Comparison of ENCODE assay signal across 13 cellular contexts in genomic region chr1:10901894-10902805, GRCh38.
DNase-seq lines count a peak whose midpoint lies in the region; ATAC-seq lines count a peak whose summit lies in the region.
"Had no signal": no experiment of that assay in that cellular context is flagged by ENCODE, and none has a peak within 500 bp of the region (broad histone marks: within the 10 kb centered on the region; RNA-seq: fewer than 3 reads in every experiment).

No MANE protein-coding gene starts in this region.

- intact Hi-C loops in posterior vena cava (cut with DNase I): no loop called here

- H3K27ac ChIP-seq in epithelial cell of prostate: peak overlapping the region; percentile 100

- ATAC-seq in HG02798 (IDR thresholded peaks at IDR 0.05; ENCODE audit: poor library complexity, unreplicated experiment): no peak
- no peak for ATAC-seq in GM21423 (IDR thresholded peaks at IDR 0.05; ENCODE audit: unreplicated experiment)
- ATAC-seq: activated T-helper 17 cell treated with anti-CD3 and anti-CD28 coated beads, Interleukin-2, amount 50 U/mL, for 72 hours had no signal

- peak; percentile 12 for DNase-seq in D341Med (ENCODE audit: low spot score)
- peak; percentile 14 for DNase-seq in NCI-H226
- no peak for DNase-seq in epithelial cell of prostate (ENCODE audit: low read depth, low spot score)
- DNase-seq in posterior vena cava (ENCODE audit: low spot score): peak; percentile 38
- DNase-seq in NCI-H2081 treated with DMSO at 0.1 percent for 48 hours (lab: John Stamatoyannopoulos, UW): no peak
- DNase-seq in DMS53 treated with DMSO at 0.1 percent for 48 hours (lab: John Stamatoyannopoulos, UW; ENCODE audit: unreplicated experiment): no peak
- DNase-seq: activated CD4-positive, alpha-beta T cell treated with anti-CD3 and anti-CD28 coated beads, Interleukin-2, amount 50 U/mL, for 48 hours; DMS79; stimulated activated CD4-positive, alpha-beta T cell treated with anti-CD3 and anti-CD28 coated beads, Interleukin-15, amount 100 ng/mL, for 24 hours; T-helper 2 cell had no signal

Comparison
In these comparisons a context has a peak if more than half of its experiments do, and no peak if none do; other contexts are left out.
1. DNase-seq: peak in D341Med (single experiment), NCI-H226 (single experiment) and posterior vena cava (single experiment); none in epithelial cell of prostate (single experiment), NCI-H2081 treated with DMSO at 0.1 percent for 48 hours (single experiment) and DMS53 treated with DMSO at 0.1 percent for 48 hours (single experiment).